In the genomic region with DNA sequence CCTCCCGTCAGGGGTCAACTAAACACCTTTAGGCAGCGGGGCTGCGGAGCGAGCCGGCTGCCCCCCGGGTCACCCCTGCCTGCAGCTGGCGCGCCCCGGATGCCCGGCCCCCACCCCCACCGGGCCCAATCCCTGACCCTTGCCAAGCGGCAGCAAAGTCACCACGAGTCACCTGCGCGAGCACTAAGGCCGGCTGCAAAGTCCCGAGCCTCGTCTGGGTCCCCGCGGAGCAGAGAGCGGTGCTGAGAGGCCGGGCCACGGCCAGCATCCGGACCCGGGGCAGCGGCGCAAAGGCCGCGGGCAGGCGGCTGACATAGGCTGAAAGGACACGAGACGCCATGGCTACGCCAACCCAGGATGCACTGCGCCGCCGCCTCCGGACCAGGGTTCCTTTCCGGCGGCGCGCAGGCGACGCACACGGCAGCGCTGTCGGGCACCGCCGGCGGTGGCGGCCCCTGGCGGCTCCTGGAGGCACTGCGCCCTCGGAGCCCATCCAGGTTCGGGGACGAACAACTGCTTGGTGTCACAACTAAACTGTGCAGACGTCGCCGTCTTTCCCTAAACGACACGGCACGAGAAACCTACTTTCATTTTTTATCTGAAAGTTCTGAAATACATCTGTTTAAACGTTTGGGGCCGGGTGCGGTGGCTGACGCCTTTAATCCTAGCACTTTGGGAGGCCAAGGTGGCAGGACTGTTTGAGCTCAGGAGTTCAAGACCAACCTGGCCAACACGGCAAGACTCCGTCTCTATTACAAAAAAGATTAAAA, we compare ENCODE assay signal across 8 cellular contexts. TPM values are rescaled to one million over a fixed set of nuclear protein-coding genes. Genes with fewer than 3 reads are reported as not detected.
DNase-seq lines count a peak whose midpoint lies in the region; ATAC-seq, FAIRE-seq and TF ChIP-seq lines count a peak whose summit lies in the region.

TSS of gene NDUFAB1 (minus strand) at position 366 of the 770 bp plus-strand sequence. CDS start at position 340, 26 bp downstream.

- H3K27me3 Mint-ChIP-seq in central memory CD8-positive, alpha-beta T cell: no peaks in the 10 kb centered on the region

- H3K9me3 Mint-ChIP-seq in central memory CD8-positive, alpha-beta T cell: no peaks in the 10 kb centered on the region

- no peaks in the 10 kb centered on the region for H3K9me3 ChIP-seq in kidney (ENCODE audit: control insufficient read depth in 1 of 2, low read length in 2 of 2)

- peaks cover 6% of the 10 kb centered on the region in 2 donors for H3K4me1 ChIP-seq in kidney (ENCODE audit: control insufficient read depth in 1 of 2, insufficient read depth in 1 of 2, low read depth in 1 of 2, low read length in 2 of 2)

- intact Hi-C loops in kidney (cut with DNase I): no loop called here

- peaks cover 29% of the 10 kb centered on the region for H3K4me1 Mint-ChIP-seq in central memory CD8-positive, alpha-beta T cell

- peak within 1 kb of the TSS; percentile 96 to 97 for H3K9ac ChIP-seq in kidney (ENCODE audit: low read length in 2 of 2)

- peaks cover 8 to 11% of the 10 kb centered on the region in 2 donors for H3K36me3 ChIP-seq in kidney (ENCODE audit: control insufficient read depth in 1 of 2, insufficient read depth in 2 of 2, low read length in 2 of 2)

- H3K27ac ChIP-seq in kidney (ENCODE audit: low read depth in 2 of 2, low read length in 2 of 2): peak within 1 kb of the TSS; percentile 67 to 82

- DNase-seq in AG20443 (ENCODE audit: low spot score): peak; percentile 97
- DNase-seq in NCI-H2227 treated with DMSO at 0.1 percent for 48 hours (lab: John Stamatoyannopoulos, UW): peak; percentile 76
- peak; percentile 83 to 92 for DNase-seq in central memory CD8-positive, alpha-beta T cell (ENCODE audit: low spot score in 2 of 2)
- DNase-seq in kidney: peak; percentile 96
- DNase-seq in stimulated activated CD4-positive, alpha-beta T cell treated with anti-CD3 and anti-CD28 coated beads, Interleukin-15, amount 100 ng/mL, for 1 hour (ENCODE audit: low read depth in 1 of 2, low spot score in 1 of 2): peak; percentile 81 to 91

- peak within 1 kb of the TSS; percentile 49 for H3K27ac Mint-ChIP-seq in central memory CD8-positive, alpha-beta T cell (ENCODE audit: low read depth)

- peak; percentile 94 for TF ChIP-seq CTCF in kidney (IDR thresholded peaks at IDR 0.05; ENCODE audit: borderline replicate concordance, extremely low read depth, insufficient read depth)

- TF ChIP-seq POLR2A in GM18951 (IDR thresholded peaks at IDR 0.05; ENCODE audit: extremely low read depth, insufficient read depth, insufficient read length): peak; percentile 77

- peak within 1 kb of the TSS; percentile 77 for H3K4me3 Mint-ChIP-seq in central memory CD8-positive, alpha-beta T cell

- FAIRE-seq in kidney (lab: Jason Lieb, UNC): no peak

- in situ Hi-C loops in GM18951 (cut with MboI; ENCODE audit: low sequenced_read_pairs, unreplicated experiment): no loop called here

- peaks cover 13% of the 10 kb centered on the region for H3K36me3 Mint-ChIP-seq in central memory CD8-positive, alpha-beta T cell (ENCODE audit: insufficient read depth)

- peak; percentile 95 for ATAC-seq in HG03175 (IDR thresholded peaks at IDR 0.05; ENCODE audit: unreplicated experiment)
- ATAC-seq in activated CD4-positive, CD25-positive, alpha-beta regulatory T cell treated with anti-CD3 and anti-CD28 coated beads, Interleukin-2, amount 50 U/mL, for 24 hours: peak; percentile 98 to 99
- peak; percentile 98 for ATAC-seq in central memory CD8-positive, alpha-beta T cell (replicated peaks; ENCODE audit: extremely low read depth, poor library complexity, severe bottlenecking)

- peak within 1 kb of the TSS; percentile 100 for H3K4me3 ChIP-seq in kidney (ENCODE audit: low read length in 2 of 2)

RNA-seq across cellular contexts. Expression of gene NDUFAB1, which starts in this region (rescaled TPM):
- 66.6 TPM for total RNA-seq in kidney
- 374 TPM for polyA plus RNA-seq in kidney (ENCODE audit: insufficient read depth, low read depth, low replicate concordance)

Comparison
In these comparisons a context has a peak if more than half of its experiments do, and no peak if none do; other contexts are left out.
1. Peak in every context shown above with its lines: DNase-seq, ATAC-seq, H3K4me3 ChIP-seq and H3K27ac ChIP-seq.